ENCODE assay signal across 13 cellular contexts in genomic region chr5:134247411-134247810, GRCh38. TPM values are rescaled to one million over a fixed set of nuclear protein-coding genes. Genes with fewer than 3 reads are reported as not detected.
A peak's percentile ranks its signal among the peaks of the same experiment; 100 is the strongest.
DNase-seq lines count a peak whose midpoint lies in the region; ATAC-seq and TF ChIP-seq lines count a peak whose summit lies in the region.
"Had no signal": no experiment of that assay in that cellular context is flagged by ENCODE, and none has a peak within 500 bp of the region (broad histone marks: within the 10 kb centered on the region; RNA-seq: fewer than 3 reads in every experiment).

No MANE protein-coding gene starts in this region.

- no peak overlapping the region for H3K4me3 ChIP-seq in SK-N-SH (ENCODE audit: low read depth in 2 of 2, low read length in 1 of 2)
- no peak overlapping the region for H3K4me3 ChIP-seq in fibroblast of the aortic adventitia (ENCODE audit: low read depth, low read length)
- H3K4me3 ChIP-seq in smooth muscle cell = no peak overlapping the region
- H3K4me3 ChIP-seq in upper lobe of right lung = no peak overlapping the region
- H3K4me3 ChIP-seq: mucosa of descending colon, thoracic aorta had no signal

- ATAC-seq in HG03175 (IDR thresholded peaks at IDR 0.05; ENCODE audit: unreplicated experiment) (no peak), upper lobe of right lung (no peak)
- ATAC-seq: mucosa of descending colon had no signal

- TF ChIP-seq RAD21 in SK-N-SH (IDR thresholded peaks at IDR 0.05; ENCODE audit: low read length) = no peak

- H4K20me1 ChIP-seq in SK-N-SH (ENCODE audit: insufficient read depth) (no peaks in the 10 kb centered on the region), smooth muscle cell (ENCODE audit: low read depth) (no peaks in the 10 kb centered on the region)

- peak; percentile 65 for DNase-seq in SIG-M5 treated with dmso at 0.1 percent for 504 hours (lab: John Stamatoyannopoulos, UW; ENCODE audit: unreplicated experiment)
- no peak for DNase-seq in SIG-M5 (lab: John Stamatoyannopoulos, UW)
- no peak for DNase-seq in SK-N-SH
- DNase-seq in fibroblast of the aortic adventitia (ENCODE audit: low read depth) = peak; percentile 92
- no peak for DNase-seq in smooth muscle cell (lab: John Stamatoyannopoulos, UW; ENCODE audit: unreplicated experiment)
- DNase-seq in NCI-H748 treated with DMSO at 0.1 percent for 48 hours (lab: John Stamatoyannopoulos, UW) = no peak
- no peak for DNase-seq in upper lobe of right lung
- DNase-seq: activated T-cell treated with anti-CD3 and anti-CD28 coated beads for 4 hours; mucosa of descending colon; stimulated activated CD4-positive, alpha-beta T cell treated with anti-CD3 and anti-CD28 coated beads, Interleukin-2, amount 100 ng/mL, for 24 hours had no signal

- WGBS in SK-N-SH (ENCODE audit: low lambda C conversion rate) = 23% methylated on average over 2 of the region's 2 CpGs
- WGBS in smooth muscle cell (ENCODE audit: low lambda C conversion rate) = 58% methylated on average over 2 of the region's 2 CpGs

- H3K27ac ChIP-seq in SK-N-SH (ENCODE audit: low read depth in 2 of 2, low read length in 1 of 2) = peak overlapping the region in 1 of 2 experiments; percentile 59; a peak in 2 of 4 replicates
- H3K27ac ChIP-seq in smooth muscle cell (ENCODE audit: low read depth) = peak overlapping the region; percentile 90
- H3K27ac ChIP-seq in upper lobe of right lung = no peak overlapping the region
- H3K27ac ChIP-seq: 22Rv1, thoracic aorta had no signal

- H3K9ac ChIP-seq in SK-N-SH (no peak overlapping the region), smooth muscle cell (ENCODE audit: low read depth) (peak overlapping the region; percentile 68)

- POLR2A ChIA-PET in SK-N-SH (lab: Yijun Ruan, JAX) = no interaction called here

- TF ChIP-seq CTCF in SK-N-SH (IDR thresholded peaks at IDR 0.05) = no peak
- TF ChIP-seq CTCF in fibroblast of the aortic adventitia (IDR thresholded peaks at IDR 0.05; ENCODE audit: insufficient read depth, low read length) = no peak
- TF ChIP-seq CTCF in smooth muscle cell (IDR thresholded peaks at IDR 0.05; ENCODE audit: borderline replicate concordance, insufficient read depth, poor library complexity, severe bottlenecking) = no peak
- no peak for TF ChIP-seq CTCF in upper lobe of right lung (IDR thresholded peaks at IDR 0.05)

- H3K36me3 ChIP-seq in SK-N-SH (replicated peaks in 1 of 2; ENCODE audit: control insufficient read depth in 1 of 2, insufficient read depth in 2 of 2, low read length in 1 of 2) = no peaks in the 10 kb centered on the region
- H3K36me3 ChIP-seq in smooth muscle cell (ENCODE audit: low read depth) = no peaks in the 10 kb centered on the region
- H3K36me3 ChIP-seq in upper lobe of right lung = no peaks in the 10 kb centered on the region
- H3K36me3 ChIP-seq: thoracic aorta had no signal

- intact Hi-C loops in upper lobe of right lung (cut with DNase I) = no loop called here

- no peaks in the 10 kb centered on the region for H3K27me3 ChIP-seq in SK-N-SH (ENCODE audit: insufficient read depth)
- H3K27me3 ChIP-seq in smooth muscle cell (ENCODE audit: low read depth) = no peaks in the 10 kb centered on the region
- no peaks in the 10 kb centered on the region for H3K27me3 ChIP-seq in upper lobe of right lung

- H3K9me3 ChIP-seq in SK-N-SH = no peaks in the 10 kb centered on the region
- H3K9me3 ChIP-seq in smooth muscle cell (replicated peaks; ENCODE audit: low read depth) = no peaks in the 10 kb centered on the region
- H3K9me3 ChIP-seq in upper lobe of right lung = no peaks in the 10 kb centered on the region
- H3K9me3 ChIP-seq: mucosa of descending colon, thoracic aorta had no signal

- H3F3A ChIP-seq in SK-N-SH (replicated peaks; ENCODE audit: insufficient read depth) = peaks cover 8% of the 10 kb centered on the region
- H3F3A ChIP-seq in smooth muscle cell (ENCODE audit: low read depth) = no peaks in the 10 kb centered on the region

- peaks cover 0 to 8% of the 10 kb centered on the region in 2 experiments; a peak in 2 of 4 replicates for H3K4me1 ChIP-seq in SK-N-SH (ENCODE audit: control insufficient read depth in 1 of 2, insufficient read depth in 2 of 2, low read depth in 1 of 2, low read length in 1 of 2)
- peaks cover 20% of the 10 kb centered on the region for H3K4me1 ChIP-seq in smooth muscle cell (ENCODE audit: low read depth)
- H3K4me1 ChIP-seq in upper lobe of right lung = no peaks in the 10 kb centered on the region

- TF ChIP-seq EP300 in SK-N-SH (IDR thresholded peaks at IDR 0.05; ENCODE audit: borderline replicate concordance in 1 of 2, low read depth in 1 of 2, low read length in 1 of 2) = no peak

- CTCF ChIA-PET in SK-N-SH (lab: Yijun Ruan, JAX) = interaction anchor here (1.0 to 1.6 kb wide), 3 partner anchors 11 to 62 kb away, joined by 3 to 4 read pairs (median 4); no protein-coding TSS in a partner anchor

- H3K4me2 ChIP-seq in SK-N-SH = peak overlapping the region; percentile 18; the same call in 1 of the 2 replicates
- peak overlapping the region; percentile 46 for H3K4me2 ChIP-seq in smooth muscle cell

- H3K79me2 ChIP-seq in SK-N-SH (ENCODE audit: insufficient read depth) (no peaks in the 10 kb centered on the region), smooth muscle cell (ENCODE audit: low read depth) (no peaks in the 10 kb centered on the region)

- no peak overlapping the region for H2AFZ ChIP-seq in SK-N-SH (ENCODE audit: low read depth)
- no peak overlapping the region for H2AFZ ChIP-seq in smooth muscle cell (ENCODE audit: low read depth)

- H3K9me2 ChIP-seq in SK-N-SH = no peaks in the 10 kb centered on the region

TF ChIP-seq in SK-N-SH, 30 proteins besides CTCF, POLR2A, EP300 and RAD21:
- TF ChIP-seq JUND (IDR thresholded peaks at IDR 0.05) = peak; percentile 80
- peak; percentile 89 for TF ChIP-seq FOSL2 (IDR thresholded peaks at IDR 0.05; ENCODE audit: borderline replicate concordance, low read depth)
- TF ChIP-seq PBX3 (IDR thresholded peaks at IDR 0.05) = 0 out of 2 replicates have a peak, but pooled peaks have one; percentile 3
- TF ChIP-seq FOXM1 (IDR thresholded peaks at IDR 0.05; ENCODE audit: low read depth) = no peak
- TF ChIP-seq SMC3 (IDR thresholded peaks at IDR 0.05; ENCODE audit: low read depth, low read length) = no peak
- no peak for TF ChIP-seq SIN3A (IDR thresholded peaks at IDR 0.05; ENCODE audit: borderline replicate concordance, low read depth, low read length)

RNA-seq across cellular contexts. Expression of gene PPP2CA, which starts 21.5 kb away (rescaled TPM):
- polyA plus RNA-seq in SK-N-SH (2012; rRNA removed) = 146 and 163 TPM in 2 replicates
- polyA plus RNA-seq in SK-N-SH (2012; cell fraction: cytosol; rRNA removed) = 122 and 170 TPM in 2 replicates
- 79.4 and 95.7 TPM in 2 replicates for polyA plus RNA-seq in SK-N-SH (2012; cell fraction: nucleus; rRNA removed)
- 76.6 and 137 TPM in 2 replicates for total RNA-seq in fibroblast of the aortic adventitia (ENCODE audit: low replicate concordance)
- 82.4 and 178 TPM in 2 replicates for total RNA-seq in smooth muscle cell
- 243 and 244 TPM in 2 replicates for polyA plus RNA-seq in smooth muscle cell
- total RNA-seq in upper lobe of right lung = 108 TPM

Comparison
In these comparisons a context has a peak if more than half of its experiments do, and no peak if none do; other contexts are left out.
1. DNase-seq: peak in SIG-M5 treated with dmso at 0.1 percent for 504 hours (single experiment) and fibroblast of the aortic adventitia (single experiment); none in SIG-M5 (single experiment), SK-N-SH (single experiment), smooth muscle cell (single experiment), NCI-H748 treated with DMSO at 0.1 percent for 48 hours (single experiment) and upper lobe of right lung (single experiment).